ENCODE assay signal across 9 cellular contexts in the genomic region with DNA sequence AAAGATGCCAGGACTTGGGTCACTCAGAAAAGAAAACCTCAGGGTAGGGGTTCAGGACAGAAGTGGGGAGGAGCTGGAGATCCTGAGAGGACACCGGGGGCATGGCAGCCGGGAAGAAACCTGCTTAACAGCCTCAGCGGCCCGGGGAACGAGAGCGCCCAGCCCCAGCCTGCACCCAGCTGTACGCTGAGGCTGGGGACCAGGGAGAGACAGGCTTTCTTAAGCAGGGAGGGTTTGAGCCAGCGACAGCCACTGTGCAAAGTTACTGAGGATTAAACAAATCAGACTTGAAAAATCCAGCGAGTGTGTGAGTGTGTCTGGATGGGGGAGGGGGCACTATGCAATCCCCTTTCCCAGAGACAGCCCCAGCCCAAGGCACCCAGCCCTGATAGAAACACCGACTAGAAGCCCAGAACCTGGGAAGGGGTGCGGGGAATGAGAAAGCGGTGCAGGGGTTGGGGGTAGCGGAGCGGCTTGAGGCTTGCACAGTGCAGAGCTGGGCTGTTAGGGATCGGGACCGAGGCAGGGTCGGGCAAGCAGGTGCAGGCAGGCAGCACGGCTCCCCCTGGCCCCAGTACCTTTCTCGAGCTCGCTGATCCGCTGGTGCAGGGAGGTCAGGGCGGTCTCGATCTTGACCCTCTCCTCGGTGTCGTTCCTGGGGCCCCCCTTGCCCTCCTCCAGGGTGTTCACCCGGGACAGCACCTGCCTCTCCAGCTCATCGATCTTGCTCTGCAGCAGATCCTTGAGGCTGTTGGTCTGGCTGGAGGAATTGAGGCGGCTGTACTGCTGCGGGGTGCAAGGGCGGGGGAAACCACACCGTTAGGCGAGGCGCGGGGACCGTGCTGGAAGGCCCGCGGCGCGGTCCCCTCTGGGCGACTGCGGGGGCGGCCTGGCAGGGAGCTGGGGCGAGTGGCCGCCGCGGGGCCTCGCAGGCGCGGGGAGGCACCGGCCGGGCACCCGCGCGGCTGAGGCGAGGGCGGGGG. TPM values are rescaled to one million over a fixed set of nuclear protein-coding genes. Genes with fewer than 3 reads are reported as not detected.
DNase-seq lines count a peak whose midpoint lies in the region; ATAC-seq and TF ChIP-seq lines count a peak whose summit lies in the region.
"Had no signal": no experiment of that assay in that cellular context is flagged by ENCODE, and none has a peak within 500 bp of the region (broad histone marks: within the 10 kb centered on the region; RNA-seq: fewer than 3 reads in every experiment).

No MANE protein-coding gene starts in this region.

- no TSS peak for BruUV-seq in HCT116 (replicated peaks; lab: Mats Ljungman, UMichigan)

- H3K4me1 ChIP-seq in HCT116 (ENCODE audit: control insufficient read depth in 1 of 2, insufficient read depth in 2 of 2, low read length in 2 of 2): peaks cover 12 to 19% of the 10 kb centered on the region in 2 experiments

- no peaks in the 10 kb centered on the region for H3K27me3 ChIP-seq in HCT116 (ENCODE audit: insufficient read depth, low read length)

- H2AFZ ChIP-seq in HCT116 (ENCODE audit: low read depth, low read length, poor library complexity, severe bottlenecking): peak overlapping the region; percentile 56

- H3K79me2 ChIP-seq in HCT116 (ENCODE audit: insufficient read depth, low read length): no peaks in the 10 kb centered on the region

- intact Hi-C loops in HCT116 (cut with micrococcal nuclease): loop anchor here (1.0 kb wide), 1 partner anchor 100 kb away; no protein-coding TSS in a partner anchor

- no peaks in the 10 kb centered on the region for H3K9me3 Mint-ChIP-seq in memory B cell

- H3K36me3 Mint-ChIP-seq in memory B cell: no peaks in the 10 kb centered on the region

- RAD21 ChIA-PET in HCT116 (lab: Charles Lee; ENCODE audit: low non-redundant PET in 1 of 2, low total read pairs in 2 of 2, uncharacterized antibody in 2 of 2, unreplicated experiment in 2 of 2): no interaction called here

- no peak overlapping the region for H3K27ac ChIP-seq in HCT116 (ENCODE audit: low read depth, low read length)

- peaks cover 17% of the 10 kb centered on the region for H3K4me1 Mint-ChIP-seq in memory B cell

- ATAC-seq in HCT116 (peak; percentile 53), memory B cell (ENCODE audit: low read depth) (no peak), GM19452 (IDR thresholded peaks at IDR 0.05; ENCODE audit: unreplicated experiment) (no peak), GM21381 (IDR thresholded peaks at IDR 0.05; ENCODE audit: unreplicated experiment) (no peak)

- DNase-seq in AG08396 (ENCODE audit: low spot score) (peak; percentile 40), HCT116 (ENCODE audit: low read depth, low spot score) (no peak), memory B cell (ENCODE audit: low spot score in 2 of 2) (peak in 1 of 2 donors; percentile 35), HCEC 1CT (no peak), inferior parietal cortex (ENCODE audit: extremely low spot score) (no peak)
- DNase-seq in activated naive CD4-positive, alpha-beta T cell treated with anti-CD3 and anti-CD28 coated beads, Interleukin-2, amount 50 U/mL, for 16 hours: peak; percentile 29

- CTCF ChIA-PET in HCT116 (lab: Charles Lee): interaction anchor here (0.7 to 1.1 kb wide), 2 partner anchors 95 to 138 kb away, joined by 3 to 5 read pairs; no protein-coding TSS in a partner anchor

- TF ChIP-seq POLR2A in HCT116 (IDR thresholded peaks at IDR 0.05; ENCODE audit: borderline replicate concordance, extremely low read depth, insufficient read depth, insufficient read length): no peak

- peak overlapping the region; percentile 55 for H3K4me2 ChIP-seq in HCT116 (ENCODE audit: low read length)

- POLR2A ChIA-PET in HCT116 (lab: Charles Lee): no interaction called here

- H3K9ac ChIP-seq in HCT116 (ENCODE audit: low read length): no peak overlapping the region; the same call in 1 of the 2 replicates

- no peaks in the 10 kb centered on the region for H3K9me3 ChIP-seq in HCT116 (ENCODE audit: control insufficient read depth in 1 of 2, insufficient read depth in 1 of 2, low read depth in 1 of 2, low read length in 2 of 2)

- TF ChIP-seq RAD21 in HCT116 (IDR thresholded peaks at IDR 0.05; ENCODE audit: low read depth): no peak

- TF ChIP-seq CTCF in HCT116 (IDR thresholded peaks at IDR 0.05 in 2 of 3, conservative IDR thresholded peaks at IDR 0.05 in 1 of 3; ENCODE audit: borderline replicate concordance in 1 of 3, insufficient read depth in 1 of 3, low read depth in 2 of 3, low read length in 2 of 3): no peak

- H3K9me2 ChIP-seq in HCT116 (ENCODE audit: insufficient read depth): no peaks in the 10 kb centered on the region

- peak overlapping the region; percentile 71 for H3K4me3 Mint-ChIP-seq in memory B cell

- no peak overlapping the region for H3K27ac Mint-ChIP-seq in memory B cell

- no peaks in the 10 kb centered on the region for H4K20me1 ChIP-seq in HCT116 (ENCODE audit: insufficient read depth)

- H3K36me3 ChIP-seq in HCT116 (ENCODE audit: control insufficient read depth in 1 of 2, insufficient read depth in 2 of 2, low read length in 2 of 2): no peaks in the 10 kb centered on the region

- H3K27me3 Mint-ChIP-seq in memory B cell: peaks cover 35% of the 10 kb centered on the region

- no peak overlapping the region for H3K4me3 ChIP-seq in HCT116 (replicated peaks in 1 of 2; ENCODE audit: low read depth in 1 of 2, low read length in 2 of 2)
- H3K4me3 ChIP-seq: K562 had no signal

TF ChIP-seq in HCT116, 20 proteins besides CTCF, POLR2A, EP300 and RAD21:
- TF ChIP-seq TCF7L2 (IDR thresholded peaks at IDR 0.05; ENCODE audit: borderline replicate concordance, extremely low read depth, insufficient read depth, insufficient read length) (no peak), SIN3A (IDR thresholded peaks at IDR 0.05; ENCODE audit: low read depth) (no peak), ZFX (IDR thresholded peaks at IDR 0.05) (no peak), FOSL1 (IDR thresholded peaks at IDR 0.05; ENCODE audit: low read depth) (no peak)

RNA-seq across cellular contexts. Expression of a gene that starts 1.2 kb away (rescaled TPM):
- total RNA-seq in HCT116 (2021; ENCODE audit: unreplicated experiment): 0.15 TPM
- not detected in 2 replicates for polyA plus RNA-seq in HCT116 (2012)
- polyA plus RNA-seq: K562 had no signal

Comparison
In these comparisons a context has a peak if more than half of its experiments do, and no peak if none do; other contexts are left out.
1. DNase-seq: peak in AG08396 (single experiment) and activated naive CD4-positive, alpha-beta T cell treated with anti-CD3 and anti-CD28 coated beads, Interleukin-2, amount 50 U/mL, for 16 hours (single experiment); none in HCT116 (single experiment), HCEC 1CT (single experiment) and inferior parietal cortex (single experiment).